18 cellular contexts compared by ENCODE assay signal in genomic region chr2:23211987-23212583, GRCh38.
"Had no signal": no experiment of that assay in that cellular context is flagged by ENCODE, and none has a peak within 500 bp of the region (broad histone marks: within the 10 kb centered on the region; RNA-seq: fewer than 3 reads in every experiment).

No MANE protein-coding gene starts in this region.

- H3K4me1 Mint-ChIP-seq: activated T-helper 17 cell treated with anti-CD3 and anti-CD28 coated beads, Interleukin-2, amount 50 U/mL, for 72 hours; immature natural killer cell; neural progenitor cell; stimulated activated naive B cell treated with anti-CD40 and anti-IgM and Interleukin-4, amounts not matched to agents 10 μg/mL and 1 μg/mL and 100 μg/mL, for 72 hours; T-cell had no signal

- H3K9me3 Mint-ChIP-seq: activated T-helper 17 cell treated with anti-CD3 and anti-CD28 coated beads, Interleukin-2, amount 50 U/mL, for 72 hours; neural progenitor cell had no signal

- H3K36me3 ChIP-seq: breast epithelium, gastrocnemius medialis, heart left ventricle, left ventricle myocardium inferior, neural progenitor cell, ovary, suprapubic skin, upper lobe of left lung had no signal

- H3K4me1 ChIP-seq: breast epithelium, gastrocnemius medialis, heart left ventricle, left ventricle myocardium inferior, neural progenitor cell, suprapubic skin, upper lobe of left lung had no signal

- ATAC-seq: activated T-helper 17 cell treated with anti-CD3 and anti-CD28 coated beads, Interleukin-2, amount 50 U/mL, for 72 hours; gastrocnemius medialis; heart left ventricle; stimulated activated naive B cell treated with anti-CD40 and anti-IgM and Interleukin-4, amounts not matched to agents 10 μg/mL and 1 μg/mL and 100 μg/mL, for 72 hours; T-cell had no signal

- H2AFZ ChIP-seq: neural progenitor cell had no signal

- H3K27ac Mint-ChIP-seq: activated T-helper 17 cell treated with anti-CD3 and anti-CD28 coated beads, Interleukin-2, amount 50 U/mL, for 72 hours; immature natural killer cell; neural progenitor cell; stimulated activated naive B cell treated with anti-CD40 and anti-IgM and Interleukin-4, amounts not matched to agents 10 μg/mL and 1 μg/mL and 100 μg/mL, for 72 hours; T-cell had no signal

- H3K4me3 Mint-ChIP-seq: activated T-helper 17 cell treated with anti-CD3 and anti-CD28 coated beads, Interleukin-2, amount 50 U/mL, for 72 hours; immature natural killer cell; neural progenitor cell; stimulated activated naive B cell treated with anti-CD40 and anti-IgM and Interleukin-4, amounts not matched to agents 10 μg/mL and 1 μg/mL and 100 μg/mL, for 72 hours; T-cell had no signal

- H3K27me3 ChIP-seq: breast epithelium, gastrocnemius medialis, heart left ventricle, neural progenitor cell, ovary, suprapubic skin, upper lobe of left lung had no signal

- H3K9ac ChIP-seq: neural progenitor cell had no signal

- H3K9me3 ChIP-seq: breast epithelium, gastrocnemius medialis, ovary, suprapubic skin, upper lobe of left lung had no signal

- H3K27me3 Mint-ChIP-seq: stimulated activated naive B cell treated with anti-CD40 and anti-IgM and Interleukin-4, amounts not matched to agents 10 μg/mL and 1 μg/mL and 100 μg/mL, for 72 hours had no signal

- H3K4me2 ChIP-seq: neural progenitor cell had no signal

- H3K36me3 Mint-ChIP-seq: immature natural killer cell; neural progenitor cell; stimulated activated naive B cell treated with anti-CD40 and anti-IgM and Interleukin-4, amounts not matched to agents 10 μg/mL and 1 μg/mL and 100 μg/mL, for 72 hours; T-cell had no signal

- H3K27ac ChIP-seq: breast epithelium, gastrocnemius medialis, heart left ventricle, left ventricle myocardium inferior, neural progenitor cell, ovary, SK-N-MC, suprapubic skin, upper lobe of left lung had no signal

- DNase-seq: activated CD4-positive, alpha-beta T cell treated with anti-CD3 and anti-CD28 coated beads, Interleukin-2, amount 50 U/mL, for 1 hour; activated naive CD4-positive, alpha-beta T cell treated with Interleukin-2 at 50 U/mL for 16 hours; aorta; erythroblast; gastrocnemius medialis; heart left ventricle; immature natural killer cell; left ventricle myocardium inferior; ovary; stimulated activated naive B cell treated with anti-CD40 and anti-IgM and Interleukin-4, amounts not matched to agents 10 μg/mL and 1 μg/mL and 100 μg/mL, for 72 hours; T-cell; T-helper 9 cell; upper lobe of left lung had no signal

- H3K4me3 ChIP-seq: breast epithelium, gastrocnemius medialis, heart left ventricle, left ventricle myocardium inferior, neural progenitor cell, ovary, SK-N-MC, suprapubic skin, upper lobe of left lung had no signal
